ENCODE assay signal across 12 cellular contexts in the genomic region with DNA sequence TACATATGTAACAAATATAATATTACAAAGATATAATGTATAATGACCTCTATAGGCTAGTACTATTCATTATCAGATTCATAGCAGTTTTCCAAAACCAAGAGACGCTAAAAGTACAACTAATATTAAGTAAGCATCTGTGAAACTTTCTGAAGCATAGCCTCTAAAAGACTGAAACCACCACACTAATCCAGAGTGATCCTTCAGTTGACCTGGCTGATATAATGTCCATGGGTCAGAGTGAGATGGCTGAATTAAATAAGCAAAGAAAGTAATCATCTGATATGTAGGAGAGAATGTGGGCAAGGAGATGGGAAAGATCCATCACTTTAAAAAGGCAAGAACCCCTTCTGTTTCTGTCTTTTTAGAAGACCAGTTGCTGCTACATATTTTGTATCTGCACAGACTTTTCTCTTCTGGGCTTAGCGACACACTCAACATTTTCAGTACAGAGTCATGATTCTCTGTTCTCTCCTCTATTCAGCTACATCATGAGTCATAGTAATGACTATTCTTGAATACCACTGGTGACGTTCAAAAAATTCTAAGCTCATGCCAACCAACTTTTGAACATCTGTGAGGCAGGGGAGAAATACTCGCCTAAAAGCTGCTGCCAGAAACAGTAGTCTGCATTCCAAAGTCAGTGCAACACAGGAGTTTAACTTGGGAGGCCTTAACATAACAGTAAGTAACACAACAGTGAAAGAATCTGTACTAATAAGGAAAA.
DNase-seq lines count a peak whose midpoint lies in the region; ATAC-seq, FAIRE-seq and TF ChIP-seq lines count a peak whose summit lies in the region.
"Had no signal": no experiment of that assay in that cellular context is flagged by ENCODE, and none has a peak within 500 bp of the region (broad histone marks: within the 10 kb centered on the region; RNA-seq: fewer than 3 reads in every experiment).

No MANE protein-coding gene starts in this region.

- H3F3A ChIP-seq in PC-3 (ENCODE audit: low read length, unreplicated experiment), result no peaks in the 10 kb centered on the region

- no peak overlapping the region for H3K4me3 ChIP-seq in BJ (ENCODE audit: low read depth, low read length)
- no peak overlapping the region for H3K4me3 ChIP-seq in PC-3 (ENCODE audit: low read length)
- H3K4me3 ChIP-seq in endothelial cell of umbilical vein (replicated peaks in 1 of 3; ENCODE audit: insufficient read depth in 1 of 3, low read depth in 1 of 3, low read length in 3 of 3), result no peak overlapping the region

- H3K9me2 ChIP-seq in PC-3 (replicated peaks; ENCODE audit: low read length), result no peaks in the 10 kb centered on the region

- DNase-seq in BJ (ENCODE audit: low read depth) (peak; percentile 92), PC-3 (peak; percentile 61), endothelial cell of umbilical vein (ENCODE audit: low read depth, low spot score) (peak; percentile 56), middle frontal gyrus (ENCODE audit: extremely low spot score, low spot score) (peak; percentile 65), immature natural killer cell (no peak), cerebellar cortex (ENCODE audit: low spot score) (no peak)
- no peak for DNase-seq in stimulated activated CD4-positive, alpha-beta T cell treated with anti-CD3 and anti-CD28 coated beads, Interleukin-12 subunit alpha, Interleukin-12 subunit beta, amount 100 ng/mL, for 4 hours
- DNase-seq: central memory CD4-positive, alpha-beta T cell; DND-41; naive B cell; NCI-H1930 had no signal

- H3K27ac Mint-ChIP-seq in immature natural killer cell, result no peak overlapping the region
- H3K27ac Mint-ChIP-seq: naive B cell had no signal

- no peaks in the 10 kb centered on the region for H3K4me1 Mint-ChIP-seq in immature natural killer cell
- H3K4me1 Mint-ChIP-seq: naive B cell had no signal

- H3K9me1 ChIP-seq in endothelial cell of umbilical vein (replicated peaks; ENCODE audit: control insufficient read depth, extremely low read depth, insufficient read depth, low read length), result no peaks in the 10 kb centered on the region

- no peak overlapping the region for H3K4me3 Mint-ChIP-seq in immature natural killer cell
- H3K4me3 Mint-ChIP-seq: naive B cell had no signal

- H2AFZ ChIP-seq in PC-3 (ENCODE audit: low read length) (no peak overlapping the region), endothelial cell of umbilical vein (ENCODE audit: low read depth, low read length) (no peak overlapping the region)

- dilution Hi-C loops in endothelial cell of umbilical vein (cut with MboI; ENCODE audit: extremely low pct_ligation_motif_present, low sequenced_read_pairs), result no loop called here

- CTCF ChIA-PET in BJ (lab: Yijun Ruan, JAX), result interaction anchor here (1.1 to 1.3 kb wide), 2 partner anchors 79 to 137 kb away, joined by 3 read pairs; no protein-coding TSS in a partner anchor
- CTCF ChIA-PET in PC-3 (lab: Charles Lee), result no interaction called here
- CTCF ChIA-PET in endothelial cell of umbilical vein (lab: Charles Lee), result interaction anchor here (0.6 to 1.4 kb wide), 7 partner anchors 10 to 157 kb away, joined by 3 to 4 read pairs (median 3); no protein-coding TSS in a partner anchor

- H3K27ac ChIP-seq in PC-3 (ENCODE audit: low read length) (peak overlapping the region; percentile 26; the same call in 1 of the 2 replicates), endothelial cell of umbilical vein (ENCODE audit: insufficient read depth, low read depth, low read length) (no peak overlapping the region)

- H3K9ac ChIP-seq in PC-3 (ENCODE audit: low read length) (no peak overlapping the region), endothelial cell of umbilical vein (replicated peaks; ENCODE audit: extremely low read depth, insufficient read depth, low read length) (no peak overlapping the region)

- TF ChIP-seq POLR2A in endothelial cell of umbilical vein (IDR thresholded peaks at IDR 0.05; ENCODE audit: low read depth, low read length), result no peak

- FAIRE-seq in endothelial cell of umbilical vein (lab: Jason Lieb, UNC), result peak; percentile 67

- no peaks in the 10 kb centered on the region for H3K27me3 ChIP-seq in BJ (ENCODE audit: control insufficient read depth, insufficient read depth, low read length)
- no peaks in the 10 kb centered on the region for H3K27me3 ChIP-seq in PC-3 (ENCODE audit: low read length)
- no peaks in the 10 kb centered on the region for H3K27me3 ChIP-seq in endothelial cell of umbilical vein (ENCODE audit: control insufficient read depth in 2 of 2, insufficient read depth in 2 of 2, low read length in 2 of 2)

- no TSS peak for BruUV-seq in PC-3 (replicated peaks; lab: Mats Ljungman, UMichigan)
- BruUV-seq in endothelial cell of umbilical vein (replicated peaks; lab: Mats Ljungman, UMichigan), result no TSS peak

- H3K4me2 ChIP-seq in PC-3 (ENCODE audit: low read length), result peak overlapping the region; percentile 53
- H3K4me2 ChIP-seq in endothelial cell of umbilical vein (ENCODE audit: insufficient read depth, low read length), result no peak overlapping the region

- H4K20me1 ChIP-seq in PC-3 (ENCODE audit: low read length), result no peaks in the 10 kb centered on the region
- peaks cover 8% of the 10 kb centered on the region for H4K20me1 ChIP-seq in endothelial cell of umbilical vein (replicated peaks; ENCODE audit: control insufficient read depth, extremely low read depth, insufficient read depth, low read length)

- no peaks in the 10 kb centered on the region for H3K36me3 Mint-ChIP-seq in immature natural killer cell
- H3K36me3 Mint-ChIP-seq: naive B cell had no signal

- intact Hi-C loops in PC-3 (cut with micrococcal nuclease), result no loop called here
- intact Hi-C loops in endothelial cell of umbilical vein (cut with micrococcal nuclease), result loop anchor here (1.0 kb wide), 1 partner anchor 10 kb away; no protein-coding TSS in a partner anchor

- H3K27me3 Mint-ChIP-seq in immature natural killer cell (ENCODE audit: low read depth in 3 of 3), result peaks cover 1 to 4% (median 2%) of the 10 kb centered on the region in 3 donors

- H3K36me3 ChIP-seq in BJ (ENCODE audit: control insufficient read depth, insufficient read depth, low read length) (no peaks in the 10 kb centered on the region), PC-3 (ENCODE audit: low read depth, low read length) (no peaks in the 10 kb centered on the region), endothelial cell of umbilical vein (ENCODE audit: control insufficient read depth in 2 of 2, extremely low read depth in 1 of 2, insufficient read depth in 2 of 2, low read length in 2 of 2) (no peaks in the 10 kb centered on the region)

- peaks cover 0 to 8% (median 0%) of the 10 kb centered on the region in 6 donors for H3K9me3 Mint-ChIP-seq in immature natural killer cell

- H3K9me3 ChIP-seq in PC-3 (ENCODE audit: low read length), result no peaks in the 10 kb centered on the region
- no peaks in the 10 kb centered on the region for H3K9me3 ChIP-seq in endothelial cell of umbilical vein (replicated peaks; ENCODE audit: control insufficient read depth, insufficient read depth, low read length)

- no peaks in the 10 kb centered on the region for H3K79me2 ChIP-seq in PC-3 (ENCODE audit: low read length)
- H3K79me2 ChIP-seq in endothelial cell of umbilical vein (ENCODE audit: control insufficient read depth, insufficient read depth, low read length), result peaks cover 3% of the 10 kb centered on the region

- H3K4me1 ChIP-seq in PC-3 (ENCODE audit: insufficient read depth, low read length), result peaks cover 10% of the 10 kb centered on the region
- H3K4me1 ChIP-seq in endothelial cell of umbilical vein (ENCODE audit: control insufficient read depth, extremely low read depth, insufficient read depth, low read length), result peaks cover 9% of the 10 kb centered on the region

- TF ChIP-seq CTCF in BJ (IDR thresholded peaks at IDR 0.05; ENCODE audit: insufficient read depth, low read depth, low read length), result no peak
- no peak for TF ChIP-seq CTCF in PC-3 (conservative IDR thresholded peaks at IDR 0.05; ENCODE audit: low read depth, low read length)
- no peak for TF ChIP-seq CTCF in endothelial cell of umbilical vein (IDR thresholded peaks at IDR 0.05; ENCODE audit: extremely low read depth in 1 of 2, insufficient read depth in 1 of 2, low read depth in 1 of 2, low read length in 2 of 2)

- ATAC-seq in PC-3 (peak; percentile 93), HG03095 (IDR thresholded peaks at IDR 0.05; ENCODE audit: unreplicated experiment) (no peak)

- POLR2A ChIA-PET in BJ (lab: Charles Lee) (no interaction called here), PC-3 (lab: Charles Lee; ENCODE audit: unreplicated experiment) (interaction anchor here (0.7 kb wide), 1 partner anchor 64 kb away, joined by 3 read pairs; no protein-coding TSS in a partner anchor), endothelial cell of umbilical vein (lab: Charles Lee) (interaction anchor here (0.5 kb wide), 1 partner anchor 179 kb away, joined by 4 read pairs; no protein-coding TSS in a partner anchor)

TF ChIP-seq in endothelial cell of umbilical vein, 7 proteins besides CTCF, POLR2A, EP300 and RAD21:
- peak; percentile 79 for TF ChIP-seq JUN (IDR thresholded peaks at IDR 0.05; ENCODE audit: borderline replicate concordance, insufficient read depth, insufficient read length, low read depth)
- peak; percentile 74 for TF ChIP-seq FOS (IDR thresholded peaks at IDR 0.05; ENCODE audit: borderline replicate concordance, insufficient read depth, low read length)
- TF ChIP-seq EZH2 (IDR thresholded peaks at IDR 0.05; ENCODE audit: borderline replicate concordance, low read depth, low read length, severe bottlenecking), result no peak

Comparison
In these comparisons a context has a peak if more than half of its experiments do, and no peak if none do; other contexts are left out.
1. DNase-seq: peak in BJ (single experiment), PC-3 (single experiment), endothelial cell of umbilical vein (single experiment) and middle frontal gyrus (single experiment); none in immature natural killer cell (0 of 3), cerebellar cortex (single experiment) and stimulated activated CD4-positive, alpha-beta T cell treated with anti-CD3 and anti-CD28 coated beads, Interleukin-12 subunit alpha, Interleukin-12 subunit beta, amount 100 ng/mL, for 4 hours (single experiment).